In the genomic region with DNA sequence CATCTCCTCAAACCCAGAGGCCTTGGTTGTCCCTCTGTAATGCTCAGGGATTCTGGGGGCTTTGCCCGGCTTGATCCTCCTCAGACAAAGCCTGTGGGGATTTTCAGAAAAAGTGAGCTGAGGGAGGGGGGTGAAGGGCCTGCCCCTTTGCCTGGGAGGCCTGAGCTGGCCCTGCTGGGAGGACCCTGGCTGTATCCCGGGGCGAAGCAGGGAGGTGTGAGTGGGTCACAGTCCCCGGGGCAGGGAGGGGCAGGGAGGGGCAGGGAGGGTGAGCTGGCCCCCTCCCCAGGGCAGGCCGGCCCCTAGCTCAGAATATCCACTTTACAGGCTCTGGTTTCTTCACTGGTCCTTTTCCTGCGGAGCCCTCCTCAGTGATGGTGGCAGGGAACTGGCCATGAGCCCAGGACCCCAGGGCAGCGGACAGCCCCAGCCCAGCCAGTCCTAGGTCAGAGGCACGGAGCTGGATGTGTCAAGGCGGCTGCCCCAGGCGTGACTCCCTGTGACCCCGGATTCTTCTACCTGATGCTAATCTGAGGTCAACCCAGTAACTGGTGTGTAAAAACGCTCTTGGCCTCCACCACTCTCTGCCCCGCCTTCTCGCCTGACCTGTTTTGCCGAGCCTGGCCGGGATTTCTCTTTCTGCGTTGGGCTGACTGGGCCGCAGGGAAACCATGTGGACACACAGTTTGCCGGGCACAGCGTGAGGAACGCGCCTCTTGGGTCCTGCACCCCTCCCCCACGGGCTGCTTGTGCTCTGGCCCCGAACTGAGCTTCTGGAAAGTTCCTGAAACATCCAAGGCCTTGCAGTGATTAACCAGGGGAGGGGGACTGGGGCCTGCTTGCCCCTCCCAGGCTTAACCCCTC, we compare ENCODE assay signal across 9 cellular contexts. TPM values are rescaled to one million over a fixed set of nuclear protein-coding genes. Genes with fewer than 3 reads are reported as not detected.
DNase-seq lines count a peak whose midpoint lies in the region; ATAC-seq and TF ChIP-seq lines count a peak whose summit lies in the region.
"Had no signal": no experiment of that assay in that cellular context is flagged by ENCODE, and none has a peak within 500 bp of the region (broad histone marks: within the 10 kb centered on the region; RNA-seq: fewer than 3 reads in every experiment).

No MANE protein-coding gene starts in this region.

- peaks cover 0 to 65% of the 10 kb centered on the region in 2 donors for H3K4me1 ChIP-seq in right atrium auricular region

- H3K36me3 Mint-ChIP-seq in WTC11 (no peaks in the 10 kb centered on the region), progenitor cell of endocrine pancreas (ENCODE audit: insufficient read depth) (peaks cover 2% of the 10 kb centered on the region), osteocyte (ENCODE audit: unreplicated experiment) (no peaks in the 10 kb centered on the region)
- H3K36me3 Mint-ChIP-seq: activated naive CD8-positive, alpha-beta T cell had no signal

- H3K36me3 ChIP-seq in right atrium auricular region, result no peaks in the 10 kb centered on the region

- peaks cover 11% of the 10 kb centered on the region for H3K27me3 Mint-ChIP-seq in WTC11 (ENCODE audit: low read depth)
- no peaks in the 10 kb centered on the region for H3K27me3 Mint-ChIP-seq in progenitor cell of endocrine pancreas
- H3K27me3 Mint-ChIP-seq in osteocyte (ENCODE audit: unreplicated experiment), result no peaks in the 10 kb centered on the region
- H3K27me3 Mint-ChIP-seq: activated naive CD8-positive, alpha-beta T cell had no signal

- H3K27ac Mint-ChIP-seq in WTC11 (peak overlapping the region; percentile 86), progenitor cell of endocrine pancreas (peak overlapping the region; percentile 95), osteocyte (ENCODE audit: unreplicated experiment) (no peak overlapping the region)
- H3K27ac Mint-ChIP-seq: activated naive CD8-positive, alpha-beta T cell had no signal

- no peaks in the 10 kb centered on the region for H3K9me3 ChIP-seq in right atrium auricular region

- CTCF ChIA-PET in WTC11 (lab: Charles Lee), result interaction anchor here (0.8 to 2.8 kb wide), 11 partner anchors 14 to 133 kb away, joined by 3 to 18 read pairs (median 5); a partner anchor contains a TSS

- H3K27ac ChIP-seq in right atrium auricular region, result peak overlapping the region; percentile 42 to 66

- H3K4me3 Mint-ChIP-seq in WTC11 (peak overlapping the region; percentile 39; the same call in 1 of the 2 replicates), progenitor cell of endocrine pancreas (ENCODE audit: low read depth) (no peak overlapping the region), osteocyte (ENCODE audit: unreplicated experiment) (no peak overlapping the region)
- H3K4me3 Mint-ChIP-seq: activated naive CD8-positive, alpha-beta T cell had no signal

- no peak overlapping the region for H3K4me3 ChIP-seq in right atrium auricular region

- H3K9me3 Mint-ChIP-seq in WTC11 (no peaks in the 10 kb centered on the region), progenitor cell of endocrine pancreas (ENCODE audit: low read depth) (no peaks in the 10 kb centered on the region), osteocyte (ENCODE audit: unreplicated experiment) (no peaks in the 10 kb centered on the region)

- H3K27me3 ChIP-seq in right atrium auricular region, result no peaks in the 10 kb centered on the region

- peaks cover 57% of the 10 kb centered on the region for H3K4me1 Mint-ChIP-seq in WTC11
- H3K4me1 Mint-ChIP-seq in progenitor cell of endocrine pancreas (ENCODE audit: low read depth), result peaks cover 33% of the 10 kb centered on the region
- H3K4me1 Mint-ChIP-seq in osteocyte (ENCODE audit: unreplicated experiment), result peaks cover 35% of the 10 kb centered on the region

- DNase-seq in D341Med (ENCODE audit: low spot score), result peak; percentile 80
- peak; percentile 62 for DNase-seq in WTC11 (ENCODE audit: low spot score)
- DNase-seq in right atrium auricular region (ENCODE audit: low spot score), result peak; percentile 88
- DNase-seq in progenitor cell of endocrine pancreas (ENCODE audit: low spot score, unreplicated experiment), result peak; percentile 43
- DNase-seq in T-helper 9 cell, result no peak
- DNase-seq in osteocyte (ENCODE audit: extremely low spot score, unreplicated experiment), result no peak
- DNase-seq in epidermal melanocyte (ENCODE audit: insufficient read length, low spot score), result no peak

- POLR2A ChIA-PET in WTC11 (lab: Charles Lee), result interaction anchor here (0.6 to 1.3 kb wide), 3 partner anchors 42 to 73 kb away, joined by 3 to 5 read pairs (median 3); a partner anchor contains a TSS

- ATAC-seq in WTC11 (peak; percentile 4), GM21367 (IDR thresholded peaks at IDR 0.05; ENCODE audit: unreplicated experiment) (no peak)

- TF ChIP-seq CTCF in WTC11 (IDR thresholded peaks at IDR 0.05) (no peak), right atrium auricular region (IDR thresholded peaks at IDR 0.05) (no peak), progenitor cell of endocrine pancreas (IDR thresholded peaks at IDR 0.05; ENCODE audit: unreplicated experiment) (no peak), osteocyte (IDR thresholded peaks at IDR 0.05) (no peak)

TF ChIP-seq in WTC11, 78 proteins besides CTCF, POLR2A, EP300 and RAD21:
- TF ChIP-seq, protein P1, sequence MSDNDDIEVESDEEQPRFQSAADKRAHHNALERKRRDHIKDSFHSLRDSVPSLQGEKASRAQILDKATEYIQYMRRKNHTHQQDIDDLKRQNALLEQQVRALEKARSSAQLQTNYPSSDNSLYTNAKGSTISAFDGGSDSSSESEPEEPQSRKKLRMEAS (CRISPR knock-in tag; IDR thresholded peaks at IDR 0.05), result peak; percentile 51
- no peak for TF ChIP-seq ZNF671 (CRISPR knock-in tag; IDR thresholded peaks at IDR 0.05)
- TF ChIP-seq, protein P2, sequence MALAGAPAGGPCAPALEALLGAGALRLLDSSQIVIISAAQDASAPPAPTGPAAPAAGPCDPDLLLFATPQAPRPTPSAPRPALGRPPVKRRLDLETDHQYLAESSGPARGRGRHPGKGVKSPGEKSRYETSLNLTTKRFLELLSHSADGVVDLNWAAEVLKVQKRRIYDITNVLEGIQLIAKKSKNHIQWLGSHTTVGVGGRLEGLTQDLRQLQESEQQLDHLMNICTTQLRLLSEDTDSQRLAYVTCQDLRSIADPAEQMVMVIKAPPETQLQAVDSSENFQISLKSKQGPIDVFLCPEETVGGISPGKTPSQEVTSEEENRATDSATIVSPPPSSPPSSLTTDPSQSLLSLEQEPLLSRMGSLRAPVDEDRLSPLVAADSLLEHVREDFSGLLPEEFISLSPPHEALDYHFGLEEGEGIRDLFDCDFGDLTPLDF (CRISPR knock-in tag; IDR thresholded peaks at IDR 0.05), result 0 out of 2 replicates have a peak, but pooled peaks have one; percentile 15
- TF ChIP-seq, protein P3, sequence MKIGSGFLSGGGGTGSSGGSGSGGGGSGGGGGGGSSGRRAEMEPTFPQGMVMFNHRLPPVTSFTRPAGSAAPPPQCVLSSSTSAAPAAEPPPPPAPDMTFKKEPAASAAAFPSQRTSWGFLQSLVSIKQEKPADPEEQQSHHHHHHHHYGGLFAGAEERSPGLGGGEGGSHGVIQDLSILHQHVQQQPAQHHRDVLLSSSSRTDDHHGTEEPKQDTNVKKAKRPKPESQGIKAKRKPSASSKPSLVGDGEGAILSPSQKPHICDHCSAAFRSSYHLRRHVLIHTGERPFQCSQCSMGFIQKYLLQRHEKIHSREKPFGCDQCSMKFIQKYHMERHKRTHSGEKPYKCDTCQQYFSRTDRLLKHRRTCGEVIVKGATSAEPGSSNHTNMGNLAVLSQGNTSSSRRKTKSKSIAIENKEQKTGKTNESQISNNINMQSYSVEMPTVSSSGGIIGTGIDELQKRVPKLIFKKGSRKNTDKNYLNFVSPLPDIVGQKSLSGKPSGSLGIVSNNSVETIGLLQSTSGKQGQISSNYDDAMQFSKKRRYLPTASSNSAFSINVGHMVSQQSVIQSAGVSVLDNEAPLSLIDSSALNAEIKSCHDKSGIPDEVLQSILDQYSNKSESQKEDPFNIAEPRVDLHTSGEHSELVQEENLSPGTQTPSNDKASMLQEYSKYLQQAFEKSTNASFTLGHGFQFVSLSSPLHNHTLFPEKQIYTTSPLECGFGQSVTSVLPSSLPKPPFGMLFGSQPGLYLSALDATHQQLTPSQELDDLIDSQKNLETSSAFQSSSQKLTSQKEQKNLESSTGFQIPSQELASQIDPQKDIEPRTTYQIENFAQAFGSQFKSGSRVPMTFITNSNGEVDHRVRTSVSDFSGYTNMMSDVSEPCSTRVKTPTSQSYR (CRISPR knock-in tag; IDR thresholded peaks at IDR 0.05), result no peak

RNA-seq across cellular contexts. Expression of a gene that starts 5.8 kb away (rescaled TPM):
- total RNA-seq in WTC11 (2021) (611 to 742 TPM (median 654 TPM) in 3 replicates), right atrium auricular region (10 to 100 TPM; 13.8 to 46.4 TPM), progenitor cell of endocrine pancreas (303 and 308 TPM in 2 replicates), osteocyte (134 and 136 TPM in 2 replicates)

RNA-seq across cellular contexts. Expression of a gene that starts 38.2 kb away (rescaled TPM):
- 99.6 to 120 TPM (median 106 TPM) in 3 replicates for total RNA-seq in WTC11 (2021)
- 10 to 100 TPM; 33.3 to 45.7 TPM for total RNA-seq in right atrium auricular region
- total RNA-seq in progenitor cell of endocrine pancreas, result 85.2 and 93.8 TPM in 2 replicates
- total RNA-seq in osteocyte, result 69.3 and 73.3 TPM in 2 replicates

RNA-seq across cellular contexts. Expression of a gene that starts 52.1 kb away (rescaled TPM):
- total RNA-seq in WTC11 (2021) (166 to 181 TPM (median 167 TPM) in 3 replicates), right atrium auricular region (10 to 100 TPM; 79.5 to 90.8 TPM), progenitor cell of endocrine pancreas (134 and 137 TPM in 2 replicates), osteocyte (100 and 108 TPM in 2 replicates)

RNA-seq across cellular contexts. Expression of a gene that starts 52.2 kb away (rescaled TPM):
- total RNA-seq in WTC11 (2021) (40.9 to 42.3 TPM (median 41.6 TPM) in 3 replicates), right atrium auricular region (10 to 100 TPM; 21.4 to 25.3 TPM), progenitor cell of endocrine pancreas (60.1 and 65.5 TPM in 2 replicates), osteocyte (37.3 and 41.0 TPM in 2 replicates)

Comparison
In these comparisons a context has a peak if more than half of its experiments do, and no peak if none do; other contexts are left out.
1. DNase-seq: peak in D341Med (single experiment), WTC11 (single experiment), right atrium auricular region (single experiment) and progenitor cell of endocrine pancreas (single experiment); none in T-helper 9 cell (single experiment), osteocyte (single experiment) and epidermal melanocyte (single experiment).